In the genomic region with DNA sequence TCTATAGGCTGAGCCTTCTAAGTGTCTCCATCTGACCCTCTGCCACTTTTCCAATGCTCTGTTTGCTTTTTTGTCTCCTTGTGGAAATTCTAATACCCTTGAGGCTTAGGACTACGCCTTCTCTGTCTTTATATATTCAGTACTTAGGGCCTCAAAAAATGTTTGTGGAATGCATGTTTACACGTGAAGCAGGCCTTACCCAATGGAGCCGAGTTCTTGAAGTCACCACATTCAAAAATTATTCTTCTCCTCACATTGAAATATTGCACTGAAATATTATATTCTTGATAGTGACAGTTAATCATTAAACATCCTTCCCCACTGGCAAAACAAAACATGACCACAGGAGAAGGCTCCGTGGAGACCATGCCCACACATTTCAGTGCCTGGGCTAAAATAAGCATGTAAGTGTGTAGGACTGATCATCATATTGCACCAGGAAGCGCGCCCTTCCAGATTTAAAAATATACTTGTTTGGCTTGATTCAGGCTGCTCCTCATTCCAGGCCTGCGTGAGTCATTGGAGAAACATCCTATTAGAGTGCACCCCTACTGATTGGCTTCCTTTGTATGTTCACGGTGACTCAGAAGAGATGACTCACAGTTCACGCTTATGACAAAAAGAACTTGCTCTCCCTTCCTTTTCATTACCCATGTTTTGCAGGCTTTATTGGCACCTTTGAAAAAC, we compare ENCODE assay signal across 8 cellular contexts.
DNase-seq lines count a peak whose midpoint lies in the region; ATAC-seq and TF ChIP-seq lines count a peak whose summit lies in the region.

No MANE protein-coding gene starts in this region.

- TF ChIP-seq CTCF in activated CD8-positive, alpha-beta T cell treated with anti-CD3 and anti-CD28 coated beads for 36 hours (IDR thresholded peaks at IDR 0.05): no peak
- TF ChIP-seq CTCF in epithelial cell of proximal tubule (conservative IDR thresholded peaks at IDR 0.05; ENCODE audit: low read depth, low read length): no peak

- H3K27ac Mint-ChIP-seq in activated CD8-positive, alpha-beta T cell treated with anti-CD3 and anti-CD28 coated beads for 36 hours: peak overlapping the region; percentile 73
- peak overlapping the region; percentile 7 to 38 for H3K27ac Mint-ChIP-seq in stimulated activated naive CD8-positive, alpha-beta T cell treated with anti-CD3 and anti-CD28 coated beads, Interleukin-15, amount 100 ng/mL, for 72 hours

- no peaks in the 10 kb centered on the region for H3K27me3 Mint-ChIP-seq in activated CD8-positive, alpha-beta T cell treated with anti-CD3 and anti-CD28 coated beads for 36 hours
- no peaks in the 10 kb centered on the region for H3K27me3 Mint-ChIP-seq in stimulated activated naive CD8-positive, alpha-beta T cell treated with anti-CD3 and anti-CD28 coated beads, Interleukin-15, amount 100 ng/mL, for 72 hours

- H3K27me3 ChIP-seq in muscle layer of colon (ENCODE audit: control insufficient read depth in 1 of 2, insufficient read depth in 2 of 2, low read length in 2 of 2): no peaks in the 10 kb centered on the region

- no peaks in the 10 kb centered on the region for H3K36me3 ChIP-seq in muscle layer of colon (ENCODE audit: insufficient read depth, low read length)

- no peak overlapping the region for H3K4me3 ChIP-seq in epithelial cell of proximal tubule (ENCODE audit: low read depth, low read length)
- H3K4me3 ChIP-seq in muscle layer of colon (ENCODE audit: low read depth in 1 of 2, low read length in 2 of 2): no peak overlapping the region

- no peaks in the 10 kb centered on the region for H3K9me3 Mint-ChIP-seq in activated CD8-positive, alpha-beta T cell treated with anti-CD3 and anti-CD28 coated beads for 36 hours
- H3K9me3 Mint-ChIP-seq in stimulated activated naive CD8-positive, alpha-beta T cell treated with anti-CD3 and anti-CD28 coated beads, Interleukin-15, amount 100 ng/mL, for 72 hours: peaks cover 0 to 3% of the 10 kb centered on the region in 2 donors

- ATAC-seq in activated CD8-positive, alpha-beta T cell treated with anti-CD3 and anti-CD28 coated beads for 36 hours: peak; percentile 84
- peak; percentile 86 for ATAC-seq in stimulated activated naive CD8-positive, alpha-beta T cell treated with anti-CD3 and anti-CD28 coated beads, Interleukin-15, amount 100 ng/mL, for 72 hours
- ATAC-seq in HG02623 (IDR thresholded peaks at IDR 0.05; ENCODE audit: unreplicated experiment): no peak

- peak overlapping the region; percentile 60 for H3K27ac ChIP-seq in muscle layer of colon (ENCODE audit: low read depth, low read length)

- H3K9ac ChIP-seq in muscle layer of colon (ENCODE audit: low read length): no peak overlapping the region

- H3K9me3 ChIP-seq in muscle layer of colon (ENCODE audit: low read length): no peaks in the 10 kb centered on the region

- H3K4me3 Mint-ChIP-seq in activated CD8-positive, alpha-beta T cell treated with anti-CD3 and anti-CD28 coated beads for 36 hours: no peak overlapping the region
- no peak overlapping the region for H3K4me3 Mint-ChIP-seq in stimulated activated naive CD8-positive, alpha-beta T cell treated with anti-CD3 and anti-CD28 coated beads, Interleukin-15, amount 100 ng/mL, for 72 hours

- H3K4me1 ChIP-seq in muscle layer of colon (ENCODE audit: insufficient read depth, low read length): peaks cover 18% of the 10 kb centered on the region

- peaks cover 24% of the 10 kb centered on the region for H3K36me3 Mint-ChIP-seq in activated CD8-positive, alpha-beta T cell treated with anti-CD3 and anti-CD28 coated beads for 36 hours (ENCODE audit: low read depth)

- intact Hi-C loops in activated CD8-positive, alpha-beta T cell treated with anti-CD3 and anti-CD28 coated beads for 36 hours (cut with micrococcal nuclease): no loop called here

- CTCF ChIA-PET in activated CD8-positive, alpha-beta T cell treated with anti-CD3 and anti-CD28 coated beads for 36 hours (lab: Charles Lee): no interaction called here

- POLR2A ChIA-PET in activated CD8-positive, alpha-beta T cell treated with anti-CD3 and anti-CD28 coated beads for 36 hours (lab: Charles Lee): no interaction called here

- peak; percentile 94 for DNase-seq in DMS153 treated with DMSO at 0.1 percent for 48 hours (lab: John Stamatoyannopoulos, UW; ENCODE audit: unreplicated experiment)
- peak; percentile 84 for DNase-seq in NCI-H146 treated with DMSO at 0.1 percent for 48 hours (lab: John Stamatoyannopoulos, UW; ENCODE audit: unreplicated experiment)
- DNase-seq in activated CD8-positive, alpha-beta T cell treated with anti-CD3 and anti-CD28 coated beads for 36 hours: peak; percentile 74
- DNase-seq in epithelial cell of proximal tubule (ENCODE audit: low read depth): peak; percentile 97
- DNase-seq in stimulated activated naive CD8-positive, alpha-beta T cell treated with anti-CD3 and anti-CD28 coated beads, Interleukin-15, amount 100 ng/mL, for 72 hours: peak; percentile 13 to 45
- DNase-seq in T-helper 9 cell: no peak

- H3K4me1 Mint-ChIP-seq in activated CD8-positive, alpha-beta T cell treated with anti-CD3 and anti-CD28 coated beads for 36 hours (ENCODE audit: low read depth): peaks cover 60% of the 10 kb centered on the region
- peaks cover 58% of the 10 kb centered on the region for H3K4me1 Mint-ChIP-seq in stimulated activated naive CD8-positive, alpha-beta T cell treated with anti-CD3 and anti-CD28 coated beads, Interleukin-15, amount 100 ng/mL, for 72 hours
